ENCODE assay signal across 8 cellular contexts in the genomic region with DNA sequence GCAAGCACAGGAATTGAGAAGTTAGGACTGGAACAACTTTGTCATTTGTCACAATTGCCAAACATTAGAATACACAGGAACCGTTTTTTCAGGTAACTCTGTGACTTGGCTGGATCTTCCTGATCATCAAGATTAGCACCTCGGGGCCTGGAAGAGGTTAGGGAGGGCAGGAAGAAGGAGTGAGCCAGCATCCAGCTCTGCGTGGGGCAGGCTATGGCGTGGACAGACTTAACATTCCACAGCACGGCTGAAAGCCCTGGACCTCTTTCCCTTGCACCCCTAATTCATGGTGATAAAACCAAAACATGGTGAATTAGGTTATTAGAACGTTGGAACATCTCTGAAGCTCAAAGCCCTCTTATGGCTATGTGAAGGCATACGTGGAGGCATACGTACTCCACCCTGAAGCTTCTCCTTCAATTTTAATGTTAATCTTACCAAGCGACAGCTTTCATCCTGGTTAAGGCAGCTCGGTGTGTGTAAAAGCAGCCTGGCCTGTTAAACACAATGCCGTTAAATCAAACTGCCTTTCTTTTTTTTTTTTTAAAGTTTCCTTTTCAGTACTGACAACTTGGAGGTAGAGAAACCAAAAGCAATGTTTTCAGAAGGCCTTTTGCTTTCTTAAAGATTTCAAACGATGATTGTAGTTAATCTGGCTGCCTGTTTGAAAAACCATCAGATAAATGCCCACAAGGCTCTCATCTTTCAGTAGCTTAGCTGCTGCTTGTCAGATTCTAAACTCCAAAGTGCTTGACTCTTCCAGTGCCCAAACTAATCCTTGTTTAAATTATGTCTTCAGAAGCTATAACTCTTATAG. TPM values are rescaled to one million over a fixed set of nuclear protein-coding genes. Genes with fewer than 3 reads are reported as not detected.
DNase-seq lines count a peak whose midpoint lies in the region; ATAC-seq and TF ChIP-seq lines count a peak whose summit lies in the region.
"Had no signal": no experiment of that assay in that cellular context is flagged by ENCODE, and none has a peak within 500 bp of the region (broad histone marks: within the 10 kb centered on the region; RNA-seq: fewer than 3 reads in every experiment).

No MANE protein-coding gene starts in this region.

- 78% methylated on average over 12 of the region's 12 CpGs for WGBS in GM23248 (ENCODE audit: low coverage in 1 of 2, low lambda C conversion rate in 2 of 2, missing lambda C conversion rate in 2 of 2), 2 experiments

- peaks cover 14% of the 10 kb centered on the region; the same call in 1 of the 2 replicates for H3F3A ChIP-seq in GM23248 (ENCODE audit: insufficient read depth)

- TF ChIP-seq CTCF in fibroblast of villous mesenchyme (IDR thresholded peaks at IDR 0.05; ENCODE audit: insufficient read depth, low read depth, low read length) = no peak

- peak overlapping the region; percentile 44 for H3K4me2 ChIP-seq in GM23248 (ENCODE audit: unreplicated experiment)

- H3K4me1 Mint-ChIP-seq in T-helper 2 cell treated with Interferon-gamma antibody and Interleukin-4, amounts not matched to agents 5 μg/mL and 100 μg/mL, for 36 hours (ENCODE audit: low read depth) = peaks cover 60% of the 10 kb centered on the region
- H3K4me1 Mint-ChIP-seq in stimulated activated naive B cell treated with anti-CD40 and anti-IgM and Interleukin-4, amounts not matched to agents 10 μg/mL and 1 μg/mL and 100 μg/mL, for 72 hours = peaks cover 31 to 65% of the 10 kb centered on the region in 2 donors

- H3K4me3 Mint-ChIP-seq in T-helper 2 cell treated with Interferon-gamma antibody and Interleukin-4, amounts not matched to agents 5 μg/mL and 100 μg/mL, for 36 hours = peak overlapping the region; percentile 86
- H3K4me3 Mint-ChIP-seq in stimulated activated naive B cell treated with anti-CD40 and anti-IgM and Interleukin-4, amounts not matched to agents 10 μg/mL and 1 μg/mL and 100 μg/mL, for 72 hours = peak overlapping the region; percentile 41 to 70

- no peak for ATAC-seq in stimulated activated naive B cell treated with anti-CD40 and anti-IgM and Interleukin-4, amounts not matched to agents 10 μg/mL and 1 μg/mL and 100 μg/mL, for 72 hours (replicated peaks)
- ATAC-seq in HG03097 (IDR thresholded peaks at IDR 0.05; ENCODE audit: low FRiP score, unreplicated experiment) (no peak), GM18511 (IDR thresholded peaks at IDR 0.05; ENCODE audit: unreplicated experiment) (no peak)

- H3K79me2 ChIP-seq in GM23248 (ENCODE audit: insufficient read depth) = peaks cover 87% of the 10 kb centered on the region

- H3K36me3 ChIP-seq in GM23248 (ENCODE audit: low read depth) = no peaks in the 10 kb centered on the region

- H3K4me3 ChIP-seq in GM23248 (no peak overlapping the region), fibroblast of villous mesenchyme (ENCODE audit: low read depth, low read length) (peak overlapping the region; percentile 16)

- no peak overlapping the region for H2AFZ ChIP-seq in GM23248

- no peaks in the 10 kb centered on the region for H3K9me2 ChIP-seq in GM23248 (ENCODE audit: insufficient read depth)

- no peaks in the 10 kb centered on the region for H3K27me3 Mint-ChIP-seq in T-helper 2 cell treated with Interferon-gamma antibody and Interleukin-4, amounts not matched to agents 5 μg/mL and 100 μg/mL, for 36 hours (ENCODE audit: low read depth)
- no peaks in the 10 kb centered on the region for H3K27me3 Mint-ChIP-seq in stimulated activated naive B cell treated with anti-CD40 and anti-IgM and Interleukin-4, amounts not matched to agents 10 μg/mL and 1 μg/mL and 100 μg/mL, for 72 hours

- DNase-seq in GM23248 (no peak), fibroblast of villous mesenchyme (ENCODE audit: low read depth) (peak; percentile 84), NCI-H187 (lab: John Stamatoyannopoulos, UW) (no peak)
- no peak for DNase-seq in T-helper 2 cell treated with Interferon-gamma antibody and Interleukin-4, amounts not matched to agents 5 μg/mL and 100 μg/mL, for 36 hours (ENCODE audit: low spot score)
- no peak for DNase-seq in stimulated activated naive B cell treated with anti-CD40 and anti-IgM and Interleukin-4, amounts not matched to agents 10 μg/mL and 1 μg/mL and 100 μg/mL, for 72 hours

- peaks cover 20% of the 10 kb centered on the region for H3K36me3 Mint-ChIP-seq in T-helper 2 cell treated with Interferon-gamma antibody and Interleukin-4, amounts not matched to agents 5 μg/mL and 100 μg/mL, for 36 hours (ENCODE audit: low read depth)
- H3K36me3 Mint-ChIP-seq in stimulated activated naive B cell treated with anti-CD40 and anti-IgM and Interleukin-4, amounts not matched to agents 10 μg/mL and 1 μg/mL and 100 μg/mL, for 72 hours = no peaks in the 10 kb centered on the region

- H3K9me3 ChIP-seq in GM23248 (ENCODE audit: low read depth) = no peaks in the 10 kb centered on the region

- peak overlapping the region; percentile 96; the same call in 1 of the 2 replicates for H3K9ac ChIP-seq in GM23248

- peaks cover 27% of the 10 kb centered on the region for H3K4me1 ChIP-seq in GM23248 (ENCODE audit: insufficient read depth)

- in situ Hi-C loops in GM23248 (cut with MboI) = no loop called here

- peak overlapping the region; percentile 96 for H3K27ac Mint-ChIP-seq in T-helper 2 cell treated with Interferon-gamma antibody and Interleukin-4, amounts not matched to agents 5 μg/mL and 100 μg/mL, for 36 hours
- H3K27ac Mint-ChIP-seq in stimulated activated naive B cell treated with anti-CD40 and anti-IgM and Interleukin-4, amounts not matched to agents 10 μg/mL and 1 μg/mL and 100 μg/mL, for 72 hours = peak overlapping the region; percentile 83

- H3K27me3 ChIP-seq in GM23248 (replicated peaks; ENCODE audit: insufficient read depth) = no peaks in the 10 kb centered on the region

- peak overlapping the region; percentile 34 for H3K27ac ChIP-seq in GM23248
- H3K27ac ChIP-seq: RWPE1 had no signal

- no peaks in the 10 kb centered on the region for H4K20me1 ChIP-seq in GM23248 (ENCODE audit: insufficient read depth)

- H3K9me3 Mint-ChIP-seq in T-helper 2 cell treated with Interferon-gamma antibody and Interleukin-4, amounts not matched to agents 5 μg/mL and 100 μg/mL, for 36 hours = no peaks in the 10 kb centered on the region
- no peaks in the 10 kb centered on the region for H3K9me3 Mint-ChIP-seq in stimulated activated naive B cell treated with anti-CD40 and anti-IgM and Interleukin-4, amounts not matched to agents 10 μg/mL and 1 μg/mL and 100 μg/mL, for 72 hours

RNA-seq across cellular contexts. Expression of a gene that starts 4.5 kb away (rescaled TPM):
- 13.7 and 16.4 TPM in 2 replicates for total RNA-seq in GM23248 (2014; rRNA removed; shearing (Covaris generic))
- polyA plus RNA-seq in GM23248 (2016; fragmentation: Nextera tagmentation; extraction: Ambion mirVana) = 4.3 and 5.2 TPM in 2 replicates
- 15.5 and 16.0 TPM in 2 replicates for total RNA-seq in fibroblast of villous mesenchyme

RNA-seq across cellular contexts. Expression of a gene that starts 33.2 kb away (rescaled TPM):
- total RNA-seq in GM23248 (2014; rRNA removed; shearing (Covaris generic)) = 246 TPM in 2 replicates
- 302 and 306 TPM in 2 replicates for polyA plus RNA-seq in GM23248 (2016; fragmentation: Nextera tagmentation; extraction: Ambion mirVana)
- total RNA-seq in fibroblast of villous mesenchyme = 120 and 222 TPM in 2 replicates

RNA-seq across cellular contexts. Expression of a gene that starts 46.3 kb away (rescaled TPM):
- 10.7 and 13.1 TPM in 2 replicates for total RNA-seq in GM23248 (2014; rRNA removed; shearing (Covaris generic))
- polyA plus RNA-seq in GM23248 (2016; fragmentation: Nextera tagmentation; extraction: Ambion mirVana) = 17.4 and 17.6 TPM in 2 replicates
- total RNA-seq in fibroblast of villous mesenchyme = 11.3 and 13.0 TPM in 2 replicates
